ENCODE assay signal across 14 cellular contexts in genomic region chr16:57131351-57131970, GRCh38. TPM values are rescaled to one million over a fixed set of nuclear protein-coding genes. Genes with fewer than 3 reads are reported as not detected.
A peak's percentile ranks its signal among the peaks of the same experiment; 100 is the strongest.
DNase-seq lines count a peak whose midpoint lies in the region; ATAC-seq and TF ChIP-seq lines count a peak whose summit lies in the region.
"Had no signal": no experiment of that assay in that cellular context is flagged by ENCODE, and none has a peak within 500 bp of the region (broad histone marks: within the 10 kb centered on the region; RNA-seq: fewer than 3 reads in every experiment).

No MANE protein-coding gene starts in this region.

- peaks cover 0 to 7% (median 2%) of the 10 kb centered on the region in 4 donors for H3K36me3 ChIP-seq in sigmoid colon

- H3K27me3 ChIP-seq in sigmoid colon (no peaks in the 10 kb centered on the region), foreskin keratinocyte (no peaks in the 10 kb centered on the region), H9 (ENCODE audit: insufficient read depth, low read length) (no peaks in the 10 kb centered on the region)
- H3K27me3 ChIP-seq: esophagus muscularis mucosa, tibial artery had no signal

- TF ChIP-seq POLR2A in sigmoid colon (IDR thresholded peaks at IDR 0.05) = no peak

- H2BK20ac ChIP-seq in H9 (ENCODE audit: low read depth, low read length, poor library complexity, severe bottlenecking) = no peak overlapping the region

- H2AFZ ChIP-seq in H9 (ENCODE audit: low read length) = no peak overlapping the region

- H3K18ac ChIP-seq in H9 (ENCODE audit: insufficient read length, low read depth, low read length) = no peak overlapping the region

- no peak overlapping the region for H3T11ph ChIP-seq in H9 (ENCODE audit: low read length)

- no peak overlapping the region for H3K9ac ChIP-seq in H9 (ENCODE audit: extremely low read depth, insufficient read length, low read length)

- H2AK5ac ChIP-seq in H9 (ENCODE audit: insufficient read length, low read length) = no peak overlapping the region

- no peak overlapping the region for H4K91ac ChIP-seq in H9 (ENCODE audit: insufficient read length, low read depth, low read length)

- no peaks in the 10 kb centered on the region for H3K9me3 ChIP-seq in sigmoid colon
- no peaks in the 10 kb centered on the region for H3K9me3 ChIP-seq in H9 (ENCODE audit: control insufficient read depth, low read depth, low read length)
- H3K9me3 ChIP-seq: esophagus muscularis mucosa, tibial artery had no signal

- DNase-seq in DMS53 (lab: John Stamatoyannopoulos, UW) (peak; percentile 15), DMS53 treated with DMSO at 0.1 percent for 48 hours (lab: John Stamatoyannopoulos, UW; ENCODE audit: unreplicated experiment) (no peak), immature natural killer cell (no peak), sigmoid colon (peak; percentile 65), HT-29 (ENCODE audit: low spot score) (no peak), foreskin keratinocyte (no peak), H9 (no peak)
- DNase-seq: NCI-H526, SHP77, tibial artery had no signal

- no peak overlapping the region for H3K4ac ChIP-seq in H9 (ENCODE audit: low read depth, low read length)

- H3K4me3 ChIP-seq in sigmoid colon = no peak overlapping the region
- H3K4me3 ChIP-seq: esophagus muscularis mucosa, tibial artery had no signal

- no peaks in the 10 kb centered on the region for H3K27me3 Mint-ChIP-seq in activated T-helper 17 cell treated with anti-CD3 and anti-CD28 coated beads, Interleukin-2, amount 50 U/mL, for 72 hours
- H3K27me3 Mint-ChIP-seq in immature natural killer cell (ENCODE audit: low read depth in 3 of 3) = peaks cover 0 to 4% (median 3%) of the 10 kb centered on the region in 3 donors
- no peaks in the 10 kb centered on the region for H3K27me3 Mint-ChIP-seq in H9 (ENCODE audit: low read depth)

- H3K4me3 Mint-ChIP-seq in activated T-helper 17 cell treated with anti-CD3 and anti-CD28 coated beads, Interleukin-2, amount 50 U/mL, for 72 hours = no peak overlapping the region
- H3K4me3 Mint-ChIP-seq in immature natural killer cell (no peak overlapping the region), H9 (no peak overlapping the region)

- H3K9me3 Mint-ChIP-seq in activated T-helper 17 cell treated with anti-CD3 and anti-CD28 coated beads, Interleukin-2, amount 50 U/mL, for 72 hours = no peaks in the 10 kb centered on the region
- H3K9me3 Mint-ChIP-seq in immature natural killer cell = no peaks in the 10 kb centered on the region
- no peaks in the 10 kb centered on the region for H3K9me3 Mint-ChIP-seq in H9
- H3K9me3 Mint-ChIP-seq: IgD-negative memory B cell had no signal

- no peaks in the 10 kb centered on the region for H3K79me2 ChIP-seq in H9 (ENCODE audit: insufficient read depth, low read length)

- no peak for TF ChIP-seq EP300 in sigmoid colon (IDR thresholded peaks at IDR 0.05)

- H3K4me1 ChIP-seq in sigmoid colon (peaks cover 0 to 7% (median 0%) of the 10 kb centered on the region in 4 donors), foreskin keratinocyte (no peaks in the 10 kb centered on the region), H9 (ENCODE audit: insufficient read depth, low read length) (no peaks in the 10 kb centered on the region)
- H3K4me1 ChIP-seq: tibial artery had no signal

- H2BK5ac ChIP-seq in H9 (ENCODE audit: insufficient read length, low read length) = no peak overlapping the region

- TF ChIP-seq CTCF in sigmoid colon (IDR thresholded peaks at IDR 0.05) (no peak), foreskin keratinocyte (conservative IDR thresholded peaks at IDR 0.05) (no peak), H9 (conservative IDR thresholded peaks at IDR 0.05) (no peak)

- no peak overlapping the region for H4K5ac ChIP-seq in H9 (ENCODE audit: insufficient read length, low read depth, low read length)

- no peak overlapping the region for H4K8ac ChIP-seq in H9 (replicated peaks; ENCODE audit: insufficient read length, low read depth, low read length)

- no peak overlapping the region for H2BK12ac ChIP-seq in H9 (ENCODE audit: insufficient read length, low read depth, low read length)

- H4K20me1 ChIP-seq in H9 (ENCODE audit: control insufficient read depth, insufficient read depth, insufficient read length) = no peaks in the 10 kb centered on the region

- peak overlapping the region; percentile 78 for H3K27ac Mint-ChIP-seq in activated T-helper 17 cell treated with anti-CD3 and anti-CD28 coated beads, Interleukin-2, amount 50 U/mL, for 72 hours
- peak overlapping the region in 5 of 6 donors; percentile 17 to 71 (median 53) for H3K27ac Mint-ChIP-seq in immature natural killer cell
- H3K27ac Mint-ChIP-seq in H9 = no peak overlapping the region

- H3K4me2 ChIP-seq in H9 (ENCODE audit: insufficient read depth, insufficient read length, low read length) = no peak overlapping the region

- H2BK120ac ChIP-seq in H9 (ENCODE audit: low read depth, low read length, poor library complexity, severe bottlenecking) = no peak overlapping the region

- no peak overlapping the region for H3K56ac ChIP-seq in H9 (ENCODE audit: insufficient read length, low read depth, low read length)

- H3K79me1 ChIP-seq in H9 (ENCODE audit: insufficient read depth, low read depth, low read length, poor library complexity, severe bottlenecking) = no peaks in the 10 kb centered on the region

- intact Hi-C loops in sigmoid colon (cut with DNase I) = no loop called here

- H3K23me2 ChIP-seq in H9 (ENCODE audit: insufficient read length, low read depth, low read length, poor library complexity, severe bottlenecking) = no peaks in the 10 kb centered on the region

- no peak overlapping the region for H3K14ac ChIP-seq in H9 (ENCODE audit: insufficient read depth, low read length)

- no peak for ATAC-seq in activated T-helper 17 cell treated with anti-CD3 and anti-CD28 coated beads, Interleukin-2, amount 50 U/mL, for 72 hours (replicated peaks)
- no peak for ATAC-seq in foreskin keratinocyte

- 71 to 83% methylated on average over 17 of the region's 17 CpGs for WGBS in sigmoid colon, 2 donors
- WGBS in H9 (ENCODE audit: extremely low coverage, insufficient read length, low lambda C conversion rate) = no CpG with 5 or more reads among the region's 17 CpGs

- H2BK15ac ChIP-seq in H9 (ENCODE audit: low read depth, low read length) = no peak overlapping the region

- H3K27ac ChIP-seq in sigmoid colon (peak overlapping the region in 1 of 4 donors; percentile 32), foreskin keratinocyte (no peak overlapping the region), H9 (ENCODE audit: insufficient read length, low read depth, low read length) (no peak overlapping the region)
- H3K27ac ChIP-seq: 22Rv1, tibial artery had no signal

- peaks cover 37% of the 10 kb centered on the region for H3K4me1 Mint-ChIP-seq in activated T-helper 17 cell treated with anti-CD3 and anti-CD28 coated beads, Interleukin-2, amount 50 U/mL, for 72 hours
- peaks cover 64 to 66% of the 10 kb centered on the region in 2 donors for H3K4me1 Mint-ChIP-seq in immature natural killer cell
- H3K4me1 Mint-ChIP-seq in H9 = peaks cover 7 to 23% of the 10 kb centered on the region in 2 experiments

- H3K23ac ChIP-seq in H9 (ENCODE audit: insufficient read length, low read depth, low read length) = no peak overlapping the region

- no peaks in the 10 kb centered on the region for H3K36me3 Mint-ChIP-seq in activated T-helper 17 cell treated with anti-CD3 and anti-CD28 coated beads, Interleukin-2, amount 50 U/mL, for 72 hours (ENCODE audit: low read depth)
- H3K36me3 Mint-ChIP-seq in immature natural killer cell = no peaks in the 10 kb centered on the region
- H3K36me3 Mint-ChIP-seq in H9 (ENCODE audit: insufficient read depth in 1 of 3, low read depth in 3 of 3) = no peaks in the 10 kb centered on the region

RNA-seq across cellular contexts. Expression of gene CPNE2, which starts 39.1 kb away (rescaled TPM):
- 1 to 10 TPM; 3.8 to 4.4 TPM for total RNA-seq in activated T-helper 17 cell treated with anti-CD3 and anti-CD28 coated beads, Interleukin-2, amount 50 U/mL, for 72 hours
- 10 to 100 TPM in 1 of 3 donors, 1 to 10 TPM in 2; 2.4 to 10.8 (median 5.8) TPM for polyA plus RNA-seq in immature natural killer cell
- total RNA-seq in sigmoid colon = 10 to 100 TPM; 22.9 to 59.9 (median 25.4) TPM
- 10 to 100 TPM; 60.7 to 75.1 (median 66.6) TPM for polyA plus RNA-seq in sigmoid colon
- 40.5 and 44.2 TPM in 2 replicates for total RNA-seq in HT-29 (2014; rRNA removed; shearing (Covaris generic))
- 22.9 and 23.5 TPM in 2 replicates for total RNA-seq in foreskin keratinocyte
- 30.5 and 33.6 TPM in 2 replicates for polyA plus RNA-seq in foreskin keratinocyte
- 8.0 and 8.1 TPM in 2 replicates for total RNA-seq in H9 (2021)

RNA-seq across cellular contexts. Expression of gene PSME3IP1, which starts 54.4 kb away (rescaled TPM):
- 100 to 1,000 TPM in 1 of 2 donors, 10 to 100 TPM in 1; 79.0 to 103 TPM for total RNA-seq in activated T-helper 17 cell treated with anti-CD3 and anti-CD28 coated beads, Interleukin-2, amount 50 U/mL, for 72 hours
- polyA plus RNA-seq in immature natural killer cell (10 to 100 TPM; 79.0 to 91.7 (median 88.9) TPM), sigmoid colon (10 to 100 TPM; 70.5 to 75.4 (median 73.9) TPM), foreskin keratinocyte (79.6 and 89.1 TPM in 2 replicates)
- total RNA-seq in sigmoid colon (10 to 100 TPM; 60.1 to 81.3 (median 76.9) TPM), foreskin keratinocyte (75.2 and 75.4 TPM in 2 replicates), H9 (2021) (102 and 103 TPM in 2 replicates)
- total RNA-seq in HT-29 (2014; rRNA removed; shearing (Covaris generic)) = 41.7 and 54.5 TPM in 2 replicates

RNA-seq across cellular contexts. Expression of gene RSPRY1, which starts 54.7 kb away (rescaled TPM):
- 10 to 100 TPM; 34.1 to 37.4 TPM for total RNA-seq in activated T-helper 17 cell treated with anti-CD3 and anti-CD28 coated beads, Interleukin-2, amount 50 U/mL, for 72 hours
- 10 to 100 TPM; 22.5 to 31.8 (median 24.7) TPM for polyA plus RNA-seq in immature natural killer cell
- 10 to 100 TPM; 30.6 to 42.7 (median 34.1) TPM for total RNA-seq in sigmoid colon
- 10 to 100 TPM; 12.6 to 17.8 (median 16.6) TPM for polyA plus RNA-seq in sigmoid colon
- 20.7 and 21.3 TPM in 2 replicates for total RNA-seq in HT-29 (2014; rRNA removed; shearing (Covaris generic))
- 40.9 and 41.1 TPM in 2 replicates for total RNA-seq in foreskin keratinocyte
- polyA plus RNA-seq in foreskin keratinocyte = 10.6 and 12.2 TPM in 2 replicates
- total RNA-seq in H9 (2021) = 34.4 and 36.1 TPM in 2 replicates

Comparison
In these comparisons a context has a peak if more than half of its experiments do, and no peak if none do; other contexts are left out.
1. DNase-seq: peak in DMS53 (single experiment) and sigmoid colon (single experiment); none in DMS53 treated with DMSO at 0.1 percent for 48 hours (single experiment), immature natural killer cell (0 of 3), HT-29 (single experiment), foreskin keratinocyte (0 of 2) and H9 (single experiment).
2. H3K27ac Mint-ChIP-seq: peak in activated T-helper 17 cell treated with anti-CD3 and anti-CD28 coated beads, Interleukin-2, amount 50 U/mL, for 72 hours (single experiment) and immature natural killer cell (5 of 6); none in H9 (0 of 3).